ENCODE assay signal across 8 cellular contexts in genomic region chr2:38947241-38948239, GRCh38. TPM values are rescaled to one million over a fixed set of nuclear protein-coding genes. Genes with fewer than 3 reads are reported as not detected.
DNase-seq lines count a peak whose midpoint lies in the region; ATAC-seq and TF ChIP-seq lines count a peak whose summit lies in the region.

No MANE protein-coding gene starts in this region.

- H3K9me3 ChIP-seq in lower lobe of right lung = no peaks in the 10 kb centered on the region

- no peaks in the 10 kb centered on the region for H3K36me3 ChIP-seq in lower lobe of right lung

- H3K4me1 ChIP-seq in lower lobe of right lung = no peaks in the 10 kb centered on the region

- no peak overlapping the region for H3K4me3 ChIP-seq in lower lobe of right lung

- no peaks in the 10 kb centered on the region for H3K27me3 ChIP-seq in lower lobe of right lung (ENCODE audit: low read depth)

- ATAC-seq in HG03460 (IDR thresholded peaks at IDR 0.05; ENCODE audit: unreplicated experiment) (peak; percentile 75), lower lobe of right lung (peak; percentile 84 to 86)

- peak; percentile 52 for DNase-seq in activated gamma-delta T cell treated with Interleukin-2 at 50 U/mL for 16 hours
- DNase-seq in activated gamma-delta T cell (lab: John Stamatoyannopoulos, UW) = no peak
- peak; percentile 55 to 88 for DNase-seq in NCI-H526 (lab: John Stamatoyannopoulos, UW)
- peak; percentile 82 for DNase-seq in activated CD4-positive, alpha-beta T cell treated with anti-CD3 and anti-CD28 coated beads for 48 hours
- DNase-seq in dedifferentiated amniotic fluid mesenchymal stem cell (ENCODE audit: extremely low spot score) = peak; percentile 54
- peak; percentile 65 for DNase-seq in lower lobe of right lung
- peak; percentile 40 to 44 for DNase-seq in stimulated activated CD8-positive, alpha-beta memory T cell treated with anti-CD3 and anti-CD28 coated beads, Interleukin-15, amount 100 ng/mL, for 48 hours (ENCODE audit: low read depth in 2 of 2)

- no peak overlapping the region for H3K27ac ChIP-seq in lower lobe of right lung

- intact Hi-C loops in lower lobe of right lung (cut with DNase I) = no loop called here

- TF ChIP-seq CTCF in lower lobe of right lung (IDR thresholded peaks at IDR 0.05) = peak; percentile 66

RNA-seq across cellular contexts. Expression of gene ARHGEF33, which starts 57.9 kb away (rescaled TPM):
- 1.5 TPM for total RNA-seq in lower lobe of right lung
